8 cellular contexts compared by ENCODE assay signal in genomic region chr1:220689696-220690095, GRCh38. TPM values are rescaled to one million over a fixed set of nuclear protein-coding genes. Genes with fewer than 3 reads are reported as not detected.
DNase-seq lines count a peak whose midpoint lies in the region; ATAC-seq and TF ChIP-seq lines count a peak whose summit lies in the region.

No MANE protein-coding gene starts in this region.

- POLR2A ChIA-PET in activated B cell treated with CpG ODN at 0.5 μM for 24 hours (lab: Charles Lee): interaction anchor here (1.6 to 3.0 kb wide), 2 partner anchors 21 to 44 kb away, joined by 4 to 11 read pairs; no protein-coding TSS in a partner anchor

- peaks cover 26% of the 10 kb centered on the region for H3K4me1 Mint-ChIP-seq in activated B cell treated with CpG ODN at 0.5 μM for 24 hours

- H3K27me3 Mint-ChIP-seq in activated B cell treated with CpG ODN at 0.5 μM for 24 hours: peaks cover 5% of the 10 kb centered on the region

- H3K27ac Mint-ChIP-seq in activated B cell treated with CpG ODN at 0.5 μM for 24 hours: no peak overlapping the region

- H3K4me3 Mint-ChIP-seq in activated B cell treated with CpG ODN at 0.5 μM for 24 hours: peak overlapping the region; percentile 92

- H3K27ac ChIP-seq in gastroesophageal sphincter (no peak overlapping the region), sigmoid colon (no peak overlapping the region)

- H3K9me3 Mint-ChIP-seq in activated B cell treated with CpG ODN at 0.5 μM for 24 hours: no peaks in the 10 kb centered on the region

- TF ChIP-seq CTCF in activated B cell treated with CpG ODN at 0.5 μM for 24 hours (IDR thresholded peaks at IDR 0.05) (no peak), gastroesophageal sphincter (IDR thresholded peaks at IDR 0.05) (no peak), sigmoid colon (IDR thresholded peaks at IDR 0.05) (no peak)

- ATAC-seq in activated B cell treated with CpG ODN at 0.5 μM for 24 hours (ENCODE audit: low read depth) (no peak), gastroesophageal sphincter (no peak), HG02884 (IDR thresholded peaks at IDR 0.05; ENCODE audit: unreplicated experiment) (no peak), HG02885 (IDR thresholded peaks at IDR 0.05; ENCODE audit: poor library complexity, unreplicated experiment) (no peak)

- WGBS in gastroesophageal sphincter (ENCODE audit: low coverage in 1 of 2), 2 donors: 32 to 35% methylated on average over 15 of the region's 15 CpGs
- WGBS in sigmoid colon, 2 donors: 32 to 34% methylated on average over 15 of the region's 15 CpGs

- no peak for DNase-seq in activated B cell treated with CpG ODN at 0.5 μM for 24 hours
- no peak for DNase-seq in sigmoid colon
- DNase-seq in SHP77 (lab: John Stamatoyannopoulos, UW): no peak
- DNase-seq in UCSD-AML1 (lab: John Stamatoyannopoulos, UW; ENCODE audit: unreplicated experiment): no peak

- CTCF ChIA-PET in activated B cell treated with CpG ODN at 0.5 μM for 24 hours (lab: Charles Lee): interaction anchor here (0.8 to 6.0 kb wide), 5 partner anchors 10 to 471 kb away, joined by 3 to 39 read pairs (median 3); no protein-coding TSS in a partner anchor

- H3K4me3 ChIP-seq in gastroesophageal sphincter: peak overlapping the region; percentile 57 to 82
- peak overlapping the region; percentile 55 to 89 (median 74) for H3K4me3 ChIP-seq in sigmoid colon

- H3K27me3 ChIP-seq in gastroesophageal sphincter: peaks cover 4% of the 10 kb centered on the region
- H3K27me3 ChIP-seq in sigmoid colon: no peaks in the 10 kb centered on the region

- no peak for TF ChIP-seq EP300 in gastroesophageal sphincter (IDR thresholded peaks at IDR 0.05)
- TF ChIP-seq EP300 in sigmoid colon (IDR thresholded peaks at IDR 0.05): no peak

- TF ChIP-seq POLR2A in gastroesophageal sphincter (IDR thresholded peaks at IDR 0.05): no peak
- TF ChIP-seq POLR2A in sigmoid colon (IDR thresholded peaks at IDR 0.05): no peak

- H3K9ac ChIP-seq in ES-I3 (ENCODE audit: low read depth, low read length): peak overlapping the region; percentile 78; the same call in 1 of the 2 replicates

- H3K36me3 ChIP-seq in ES-I3 (ENCODE audit: insufficient read depth, low read length): no peaks in the 10 kb centered on the region
- H3K36me3 ChIP-seq in gastroesophageal sphincter: no peaks in the 10 kb centered on the region
- no peaks in the 10 kb centered on the region for H3K36me3 ChIP-seq in sigmoid colon

- H3K9me3 ChIP-seq in ES-I3 (ENCODE audit: control insufficient read depth, insufficient read depth, low read length) (no peaks in the 10 kb centered on the region), gastroesophageal sphincter (no peaks in the 10 kb centered on the region), sigmoid colon (no peaks in the 10 kb centered on the region)

- H3K36me3 Mint-ChIP-seq in activated B cell treated with CpG ODN at 0.5 μM for 24 hours (ENCODE audit: low read depth): peaks cover 4% of the 10 kb centered on the region

- H3K4me1 ChIP-seq in ES-I3 (ENCODE audit: insufficient read depth, low read length): no peaks in the 10 kb centered on the region; the same call in 1 of the 2 replicates
- H3K4me1 ChIP-seq in gastroesophageal sphincter: peaks cover 0 to 27% (median 5%) of the 10 kb centered on the region in 3 donors
- H3K4me1 ChIP-seq in sigmoid colon: peaks cover 0 to 19% (median 15%) of the 10 kb centered on the region in 4 donors

- intact Hi-C loops in activated B cell treated with CpG ODN at 0.5 μM for 24 hours (cut with micrococcal nuclease): loop anchor here (1.0 to 5.0 kb wide), 4 partner anchors 22 to 597 kb away; partner anchors contain the start of gene IARS2
- intact Hi-C loops in sigmoid colon (cut with DNase I): loop anchor here (1.0 to 2.0 kb wide), 2 partner anchors 44 to 85 kb away; no protein-coding TSS in a partner anchor

RNA-seq across cellular contexts. Expression of gene C1orf115, which starts 0.5 kb away (rescaled TPM):
- 19.6 and 20.0 TPM in 2 replicates for total RNA-seq in activated B cell treated with CpG ODN at 0.5 μM for 24 hours
- total RNA-seq in gastroesophageal sphincter: 10 to 100 TPM in 2 of 4 donors, 1 to 10 TPM in 2; 6.8 to 28.0 (median 9.5) TPM
- 1 to 10 TPM; 3.9 to 8.9 (median 7.4) TPM for total RNA-seq in sigmoid colon
- polyA plus RNA-seq in sigmoid colon: 100 to 1,000 TPM in 2 of 3 donors, 10 to 100 TPM in 1; 33.7 to 197 (median 114) TPM

RNA-seq across cellular contexts. Expression of gene MTARC2, which starts 58.4 kb away (rescaled TPM):
- total RNA-seq in activated B cell treated with CpG ODN at 0.5 μM for 24 hours (8.9 and 9.2 TPM in 2 replicates), gastroesophageal sphincter (10 to 100 TPM; 13.0 to 32.5 (median 17.9) TPM), sigmoid colon (10 to 100 TPM; 11.4 to 22.7 (median 18.8) TPM)
- 10 to 100 TPM in 1 of 3 donors, 1 to 10 TPM in 2; 4.8 to 11.9 (median 6.0) TPM for polyA plus RNA-seq in sigmoid colon
